ENCODE assay signal across 10 cellular contexts in the genomic region with DNA sequence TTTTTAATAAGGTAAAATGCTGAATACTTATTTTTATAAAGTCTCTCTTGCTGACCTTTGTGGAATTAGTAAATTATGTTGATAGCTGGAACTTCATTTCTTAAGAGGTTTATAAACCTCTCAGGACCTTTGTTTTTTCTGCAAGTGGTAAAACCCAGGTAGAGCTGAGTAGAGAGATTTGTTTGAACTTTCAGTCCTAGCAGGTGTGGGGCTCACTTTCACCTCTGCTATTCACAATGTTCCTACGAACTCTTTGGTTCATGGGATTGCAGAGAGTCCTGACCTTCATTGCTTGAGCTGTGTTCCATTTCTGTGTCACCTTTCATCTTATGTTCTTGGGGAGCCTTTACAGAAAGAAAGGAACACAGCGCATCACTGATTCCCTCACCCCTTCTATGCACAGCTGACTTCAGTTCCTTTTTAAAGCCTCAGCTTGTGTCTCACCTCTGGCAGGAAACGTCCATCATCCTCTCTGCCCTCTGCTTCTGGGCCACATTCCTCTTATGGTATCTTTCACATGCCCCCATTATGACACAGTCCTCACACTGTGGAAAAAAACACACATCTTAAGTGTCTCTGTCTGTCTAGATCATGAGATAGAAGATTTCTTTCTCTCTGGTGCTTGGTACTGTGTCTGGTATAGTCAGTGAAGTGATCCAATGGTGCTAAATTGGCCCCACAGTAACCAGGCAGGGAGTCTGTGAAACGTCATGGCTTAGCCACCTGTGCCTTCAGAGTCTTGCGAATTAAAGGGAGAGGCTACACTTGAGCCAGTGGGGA.
DNase-seq lines count a peak whose midpoint lies in the region; ATAC-seq and TF ChIP-seq lines count a peak whose summit lies in the region.
"Had no signal": no experiment of that assay in that cellular context is flagged by ENCODE, and none has a peak within 500 bp of the region (broad histone marks: within the 10 kb centered on the region; RNA-seq: fewer than 3 reads in every experiment).

No MANE protein-coding gene starts in this region.

- H3K4me3 ChIP-seq in cardiac muscle cell (no peak overlapping the region), left ventricle myocardium inferior (no peak overlapping the region), thymus (ENCODE audit: low read length) (no peak overlapping the region), MG63 (no peak overlapping the region), stomach (no peak overlapping the region)
- H3K4me3 ChIP-seq: BLaER1 treated with 17β-estradiol and CSF1 and Interleukin-3, amounts not matched to agents 10 nM and 100 nM had no signal

- WGBS in thymus, result 53% methylated on average over 5 of the region's 5 CpGs
- WGBS in stomach, 5 donors, result 56 to 62% (median 61%) methylated on average over 5 of the region's 5 CpGs

- ATAC-seq in HG03108 (IDR thresholded peaks at IDR 0.05; ENCODE audit: unreplicated experiment), result peak; percentile 98

- H3K9me3 ChIP-seq in cardiac muscle cell (ENCODE audit: low read depth) (no peaks in the 10 kb centered on the region), left ventricle myocardium inferior (replicated peaks) (no peaks in the 10 kb centered on the region), thymus (ENCODE audit: control insufficient read depth) (no peaks in the 10 kb centered on the region), MG63 (no peaks in the 10 kb centered on the region), stomach (no peaks in the 10 kb centered on the region)
- H3K9me3 ChIP-seq: BLaER1 treated with 17β-estradiol and CSF1 and Interleukin-3, amounts not matched to agents 10 nM and 100 nM had no signal

- no peak for TF ChIP-seq POLR2A in stomach (IDR thresholded peaks at IDR 0.05)

- TF ChIP-seq EP300 in stomach (IDR thresholded peaks at IDR 0.05), result no peak

- H3K36me3 ChIP-seq in cardiac muscle cell, result no peaks in the 10 kb centered on the region
- no peaks in the 10 kb centered on the region for H3K36me3 ChIP-seq in left ventricle myocardium inferior
- H3K36me3 ChIP-seq in thymus (ENCODE audit: control insufficient read depth, insufficient read depth), result no peaks in the 10 kb centered on the region
- no peaks in the 10 kb centered on the region for H3K36me3 ChIP-seq in MG63
- no peaks in the 10 kb centered on the region for H3K36me3 ChIP-seq in stomach
- H3K36me3 ChIP-seq: BLaER1 treated with 17β-estradiol and CSF1 and Interleukin-3, amounts not matched to agents 10 nM and 100 nM had no signal

- TF ChIP-seq CTCF in cardiac muscle cell (IDR thresholded peaks at IDR 0.05; ENCODE audit: low read depth, low read length) (no peak), left ventricle myocardium inferior (IDR thresholded peaks at IDR 0.05; ENCODE audit: borderline replicate concordance) (no peak), stomach (IDR thresholded peaks at IDR 0.05) (no peak)

- H3K36me3 Mint-ChIP-seq in activated CD4-positive, alpha-beta memory T cell treated with anti-CD3 and anti-CD28 coated beads, Interleukin-2, amount 10 ng/mL, durations not matched to agents 7 days and 5 days (ENCODE audit: low read depth), result peaks cover 16% of the 10 kb centered on the region

- no peaks in the 10 kb centered on the region for H3K27me3 Mint-ChIP-seq in activated CD4-positive, alpha-beta memory T cell treated with anti-CD3 and anti-CD28 coated beads, Interleukin-2, amount 10 ng/mL, durations not matched to agents 7 days and 5 days
- H3K27me3 Mint-ChIP-seq: dendritic cell treated with granulocyte-macrophage colony-stimulating factor and Interleukin-4, amounts not matched to agents 40 ng/mL and 50 ng/mL, for 4 days had no signal

- POLR2A ChIA-PET in activated CD4-positive, alpha-beta memory T cell treated with anti-CD3 and anti-CD28 coated beads, Interleukin-2, amount 10 ng/mL, durations not matched to agents 7 days and 5 days (lab: Charles Lee), result interaction anchor here (1.0 to 2.6 kb wide), 3 partner anchors 10 to 91 kb away, joined by 3 to 13 read pairs (median 6); no protein-coding TSS in a partner anchor

- peaks cover 18% of the 10 kb centered on the region for H3K4me1 Mint-ChIP-seq in activated CD4-positive, alpha-beta memory T cell treated with anti-CD3 and anti-CD28 coated beads, Interleukin-2, amount 10 ng/mL, durations not matched to agents 7 days and 5 days

- no peak overlapping the region for H3K4me3 Mint-ChIP-seq in activated CD4-positive, alpha-beta memory T cell treated with anti-CD3 and anti-CD28 coated beads, Interleukin-2, amount 10 ng/mL, durations not matched to agents 7 days and 5 days
- H3K4me3 Mint-ChIP-seq: dendritic cell treated with granulocyte-macrophage colony-stimulating factor and Interleukin-4, amounts not matched to agents 40 ng/mL and 50 ng/mL, for 4 days had no signal

- CTCF ChIA-PET in activated CD4-positive, alpha-beta memory T cell treated with anti-CD3 and anti-CD28 coated beads, Interleukin-2, amount 10 ng/mL, durations not matched to agents 7 days and 5 days (lab: Charles Lee), result no interaction called here

- H3K27ac Mint-ChIP-seq in activated CD4-positive, alpha-beta memory T cell treated with anti-CD3 and anti-CD28 coated beads, Interleukin-2, amount 10 ng/mL, durations not matched to agents 7 days and 5 days, result peak overlapping the region; percentile 63
- H3K27ac Mint-ChIP-seq: dendritic cell treated with granulocyte-macrophage colony-stimulating factor and Interleukin-4, amounts not matched to agents 40 ng/mL and 50 ng/mL, for 4 days had no signal

- H3K4me1 ChIP-seq in cardiac muscle cell (ENCODE audit: low read depth), result peaks cover 8% of the 10 kb centered on the region
- no peaks in the 10 kb centered on the region for H3K4me1 ChIP-seq in left ventricle myocardium inferior
- H3K4me1 ChIP-seq in thymus (ENCODE audit: control insufficient read depth, insufficient read depth, low read length), result peaks cover 5% of the 10 kb centered on the region
- H3K4me1 ChIP-seq in stomach, result no peaks in the 10 kb centered on the region

- H3K27me3 ChIP-seq in cardiac muscle cell (no peaks in the 10 kb centered on the region), left ventricle myocardium inferior (ENCODE audit: low read depth) (no peaks in the 10 kb centered on the region), thymus (ENCODE audit: control insufficient read depth, insufficient read depth) (no peaks in the 10 kb centered on the region), MG63 (no peaks in the 10 kb centered on the region), stomach (no peaks in the 10 kb centered on the region)
- H3K27me3 ChIP-seq: BLaER1 treated with 17β-estradiol and CSF1 and Interleukin-3, amounts not matched to agents 10 nM and 100 nM had no signal

- H3K27ac ChIP-seq in cardiac muscle cell (peak overlapping the region; percentile 22), left ventricle myocardium inferior (replicated peaks) (no peak overlapping the region), thymus (ENCODE audit: low read depth) (peak overlapping the region; percentile 60), stomach (peak overlapping the region in 1 of 5 donors; percentile 23)
- H3K27ac ChIP-seq: BLaER1 treated with 17β-estradiol and CSF1 and Interleukin-3, amounts not matched to agents 10 nM and 100 nM had no signal

- H3K9me3 Mint-ChIP-seq in activated CD4-positive, alpha-beta memory T cell treated with anti-CD3 and anti-CD28 coated beads, Interleukin-2, amount 10 ng/mL, durations not matched to agents 7 days and 5 days, result no peaks in the 10 kb centered on the region
- H3K9me3 Mint-ChIP-seq: dendritic cell treated with granulocyte-macrophage colony-stimulating factor and Interleukin-4, amounts not matched to agents 40 ng/mL and 50 ng/mL, for 4 days had no signal

- DNase-seq in cardiac muscle cell (ENCODE audit: low read depth in 1 of 2, low spot score in 1 of 2), result peak in 1 of 2 donors; percentile 27
- DNase-seq in left ventricle myocardium inferior, result no peak
- peak; percentile 23 for DNase-seq in activated CD4-positive, alpha-beta memory T cell treated with anti-CD3 and anti-CD28 coated beads, Interleukin-2, amount 10 ng/mL, durations not matched to agents 7 days and 5 days
- no peak for DNase-seq in MG63
- no peak for DNase-seq in anterior cingulate cortex (lab: John Stamatoyannopoulos, UW)
- no peak for DNase-seq in stomach

- intact Hi-C loops in left ventricle myocardium inferior (cut with micrococcal nuclease) (no loop called here), stomach (cut with DNase I; ENCODE audit: low total_unique reads) (no loop called here)
